8 cellular contexts compared by ENCODE assay signal in genomic region chr3:55486101-55486856, GRCh38. TPM values are rescaled to one million over a fixed set of nuclear protein-coding genes. Genes with fewer than 3 reads are reported as not detected.
DNase-seq lines count a peak whose midpoint lies in the region; ATAC-seq, FAIRE-seq and TF ChIP-seq lines count a peak whose summit lies in the region.

No MANE protein-coding gene starts in this region.

- TF ChIP-seq CTCF in MM.1S (IDR thresholded peaks at IDR 0.05; ENCODE audit: low read length) (no peak), bronchial epithelial cell (IDR thresholded peaks at IDR 0.05; ENCODE audit: insufficient read depth, low read length, severe bottlenecking) (no peak)

- 6% methylated on average over 49 of the region's 49 CpGs for WGBS in thymus

- no peaks in the 10 kb centered on the region for H3K9me3 ChIP-seq in MM.1S (replicated peaks; ENCODE audit: insufficient read depth, low read length)
- no peaks in the 10 kb centered on the region for H3K9me3 ChIP-seq in thymus (ENCODE audit: control insufficient read depth)

- H3K79me2 ChIP-seq in MM.1S (ENCODE audit: low read length), result no peaks in the 10 kb centered on the region

- peak overlapping the region; percentile 92 for H2AFZ ChIP-seq in MM.1S (ENCODE audit: low read length)

- peaks cover 8% of the 10 kb centered on the region for H3F3A ChIP-seq in MM.1S (ENCODE audit: insufficient read depth, low read length)

- FAIRE-seq in bronchial epithelial cell (lab: Jason Lieb, UNC), result no peak

- in situ Hi-C loops in Caki2 (cut with HindIII; ENCODE audit: low pct_unique_long_range_greater_than_20kb, low sequenced_read_pairs), result no loop called here

- H3K4me3 ChIP-seq in MM.1S (ENCODE audit: low read length) (peak overlapping the region; percentile 95), bronchial epithelial cell (ENCODE audit: low read depth, low read length) (peak overlapping the region; percentile 49), thymus (ENCODE audit: low read length) (peak overlapping the region; percentile 79)

- no peaks in the 10 kb centered on the region for H3K9me2 ChIP-seq in MM.1S (replicated peaks; ENCODE audit: insufficient read depth, low read length)

- H3K9ac ChIP-seq in MM.1S (ENCODE audit: low read length), result peak overlapping the region; percentile 62; the same call in 1 of the 2 replicates

- peak overlapping the region; percentile 94 for H3K4me2 ChIP-seq in MM.1S (ENCODE audit: low read depth, low read length)

- H3K27me3 ChIP-seq in MM.1S (replicated peaks; ENCODE audit: insufficient read depth, low read length), result no peaks in the 10 kb centered on the region
- H3K27me3 ChIP-seq in bronchial epithelial cell (ENCODE audit: control insufficient read depth, insufficient read depth, low read length), result peaks cover 4% of the 10 kb centered on the region
- peaks cover 80% of the 10 kb centered on the region for H3K27me3 ChIP-seq in thymus (ENCODE audit: control insufficient read depth, insufficient read depth)

- DNase-seq in Caki2 (ENCODE audit: low read depth), result peak; percentile 76
- peak; percentile 41 for DNase-seq in MM.1S
- no peak for DNase-seq in bronchial epithelial cell (ENCODE audit: low read depth)
- DNase-seq in left lobe of liver (ENCODE audit: low spot score), result peak; percentile 82
- no peak for DNase-seq in central memory CD4-positive, alpha-beta T cell
- no peak for DNase-seq in activated gamma-delta T cell treated with Interleukin-2 at 50 U/mL for 16 hours
- no peak for DNase-seq in HT-29 (ENCODE audit: low spot score)

- H3K4me1 ChIP-seq in MM.1S (ENCODE audit: low read length), result peaks cover 6% of the 10 kb centered on the region; the same call in 1 of the 2 replicates
- H3K4me1 ChIP-seq in thymus (ENCODE audit: control insufficient read depth, insufficient read depth, low read length), result peaks cover 4% of the 10 kb centered on the region

- H4K20me1 ChIP-seq in MM.1S (ENCODE audit: insufficient read depth, low read length), result no peaks in the 10 kb centered on the region

- no peaks in the 10 kb centered on the region for H3K36me3 ChIP-seq in MM.1S (replicated peaks; ENCODE audit: insufficient read depth, low read length)
- no peaks in the 10 kb centered on the region for H3K36me3 ChIP-seq in bronchial epithelial cell (ENCODE audit: control insufficient read depth, insufficient read depth, low read length)
- no peaks in the 10 kb centered on the region for H3K36me3 ChIP-seq in thymus (ENCODE audit: control insufficient read depth, insufficient read depth)

- peak; percentile 43 for ATAC-seq in left lobe of liver

- H3K27ac ChIP-seq in MM.1S (ENCODE audit: low read length), result no peak overlapping the region
- peak overlapping the region; percentile 69 for H3K27ac ChIP-seq in thymus (ENCODE audit: low read depth)

RNA-seq across cellular contexts. Expression of gene WNT5A, which starts 0.8 kb away (rescaled TPM):
- total RNA-seq in Caki2 (2014; rRNA removed; shearing (Covaris generic); ENCODE audit: low replicate concordance), result 8.1 and 10.9 TPM in 2 replicates
- 3.9 and 11.6 TPM in 2 replicates for total RNA-seq in bronchial epithelial cell
- 4.3 TPM for total RNA-seq in left lobe of liver
- 5.5 TPM for polyA plus RNA-seq in thymus
- not detected in 2 replicates for total RNA-seq in HT-29 (2014; rRNA removed; shearing (Covaris generic))

Comparison
In these comparisons a context has a peak if more than half of its experiments do, and no peak if none do; other contexts are left out.
1. DNase-seq: peak in Caki2 (single experiment), MM.1S (single experiment) and left lobe of liver (single experiment); none in bronchial epithelial cell (single experiment), central memory CD4-positive, alpha-beta T cell (single experiment), activated gamma-delta T cell treated with Interleukin-2 at 50 U/mL for 16 hours (single experiment) and HT-29 (single experiment).
2. Peak in every context shown above with its lines, with median percentiles within 50 percentile points of each other: H3K4me3 ChIP-seq.